In genomic region chr1:6866825-6867224, GRCh38 we compare ENCODE assay signal across 15 cellular contexts.
"Had no signal": no experiment of that assay in that cellular context is flagged by ENCODE, and none has a peak within 500 bp of the region (broad histone marks: within the 10 kb centered on the region; RNA-seq: fewer than 3 reads in every experiment).

No MANE protein-coding gene starts in this region.

- H3K27ac Mint-ChIP-seq: activated CD8-positive, alpha-beta T cell treated with anti-CD3 and anti-CD28 coated beads, Interleukin-2, amount 10 ng/mL, durations not matched to agents 7 days and 5 days; activated naive CD8-positive, alpha-beta T cell treated with anti-CD3 and anti-CD28 coated beads, Interleukin-2, amount 50 U/mL, for 24 hours; activated T-helper 1 cell treated with anti-CD3 and anti-CD28 coated beads, Interleukin-12 subunit alpha, Interleukin-12 subunit beta, Interleukin-2, Interleukin-4 antibody, amounts not matched to agents 30 ng/mL and 10 ng/mL and 1 ng/mL, durations not matched to agents 14 hours and 24 hours and 36 hours had no signal

- H3K4me3 ChIP-seq: skin epidermis, thyroid gland, vagina had no signal

- ATAC-seq: activated CD8-positive, alpha-beta T cell treated with anti-CD3 and anti-CD28 coated beads, Interleukin-2, amount 10 ng/mL, durations not matched to agents 7 days and 5 days; activated naive CD8-positive, alpha-beta T cell treated with anti-CD3 and anti-CD28 coated beads, Interleukin-2, amount 50 U/mL, for 24 hours had no signal

- H3K27me3 ChIP-seq: thyroid gland, vagina had no signal

- H3K9me3 Mint-ChIP-seq: activated naive CD8-positive, alpha-beta T cell treated with anti-CD3 and anti-CD28 coated beads, Interleukin-2, amount 50 U/mL, for 24 hours; activated T-helper 1 cell treated with anti-CD3 and anti-CD28 coated beads, Interleukin-12 subunit alpha, Interleukin-12 subunit beta, Interleukin-2, Interleukin-4 antibody, amounts not matched to agents 30 ng/mL and 10 ng/mL and 1 ng/mL, durations not matched to agents 14 hours and 24 hours and 36 hours had no signal

- H3K4me3 Mint-ChIP-seq: activated CD8-positive, alpha-beta T cell treated with anti-CD3 and anti-CD28 coated beads, Interleukin-2, amount 10 ng/mL, durations not matched to agents 7 days and 5 days; activated naive CD8-positive, alpha-beta T cell treated with anti-CD3 and anti-CD28 coated beads, Interleukin-2, amount 50 U/mL, for 24 hours; activated T-helper 1 cell treated with anti-CD3 and anti-CD28 coated beads, Interleukin-12 subunit alpha, Interleukin-12 subunit beta, Interleukin-2, Interleukin-4 antibody, amounts not matched to agents 30 ng/mL and 10 ng/mL and 1 ng/mL, durations not matched to agents 14 hours and 24 hours and 36 hours had no signal

- DNase-seq: activated CD4-positive, alpha-beta T cell treated with anti-CD3 and anti-CD28 coated beads for 48 hours; activated CD8-positive, alpha-beta T cell treated with anti-CD3 and anti-CD28 coated beads, Interleukin-2, amount 10 ng/mL, durations not matched to agents 7 days and 5 days; activated naive CD4-positive, alpha-beta T cell treated with Interleukin-2 at 50 U/mL for 16 hours; activated naive CD8-positive, alpha-beta T cell treated with anti-CD3 and anti-CD28 coated beads, Interleukin-2, amount 50 U/mL, for 24 hours; caudate nucleus; cortex of kidney; effector memory CD4-positive, alpha-beta T cell; stimulated activated CD4-positive, alpha-beta T cell treated with anti-CD3 and anti-CD28 coated beads, Interleukin-4, amount 100 ng/mL, for 4 hours; T-helper 1 cell; thyroid gland had no signal

- H3K27ac ChIP-seq: parathyroid adenoma, skin epidermis, vagina, VCaP had no signal

- H3K27me3 Mint-ChIP-seq: activated naive CD8-positive, alpha-beta T cell treated with anti-CD3 and anti-CD28 coated beads, Interleukin-2, amount 50 U/mL, for 24 hours had no signal

- H3K9me3 ChIP-seq: thyroid gland, vagina had no signal

- H3K36me3 ChIP-seq: thyroid gland, vagina had no signal
